In genomic region chr7:89028319-89028718, GRCh38 we compare ENCODE assay signal across 26 cellular contexts.
"Had no signal": no experiment of that assay in that cellular context is flagged by ENCODE, and none has a peak within 500 bp of the region (broad histone marks: within the 10 kb centered on the region; RNA-seq: fewer than 3 reads in every experiment).

No MANE protein-coding gene starts in this region.

- H3K27me3 ChIP-seq: brain microvascular endothelial cell, left lung, upper lobe of left lung had no signal

- H3K9me3 ChIP-seq: left lung, thoracic aorta, upper lobe of left lung had no signal

- H3K4me3 ChIP-seq: left lung, lung, thoracic aorta, upper lobe of left lung had no signal

- ATAC-seq: activated CD4-positive, CD25-positive, alpha-beta regulatory T cell treated with anti-CD3 and anti-CD28 coated beads, Interleukin-2, amount 50 U/mL, for 24 hours; left lung; naive thymus-derived CD4-positive, alpha-beta T cell; sciatic nerve; stimulated activated naive B cell treated with anti-CD40 and anti-IgM and Interleukin-4, amounts not matched to agents 10 μg/mL and 1 μg/mL and 100 μg/mL, for 72 hours had no signal

- H3K27ac ChIP-seq: brain microvascular endothelial cell, left lung, thoracic aorta, upper lobe of left lung, VCaP had no signal

- H3K4me1 ChIP-seq: left lung, upper lobe of left lung had no signal

- H3K36me3 ChIP-seq: brain microvascular endothelial cell, left lung, thoracic aorta, upper lobe of left lung had no signal

- DNase-seq: activated CD4-positive, alpha-beta memory T cell treated with anti-CD3 and anti-CD28 coated beads, Interleukin-2, amount 10 ng/mL, durations not matched to agents 7 days and 5 days; activated CD4-positive, alpha-beta T cell treated with anti-CD3 and anti-CD28 coated beads, Interleukin-2, amount 10 ng/mL, durations not matched to agents 24 days and 14 days; activated effector memory CD4-positive, alpha-beta T cell treated with Interleukin-2 at 50 U/mL for 16 hours; activated naive CD4-positive, alpha-beta T cell treated with anti-CD3 and anti-CD28 coated beads, Interleukin-2, amount 10 ng/mL, durations not matched to agents 7 days and 5 days; activated T-cell treated with anti-CD3 and anti-CD28 coated beads, Interleukin-2, amount 50 U/mL, for 72 hours; amygdala; brain microvascular endothelial cell; central memory CD4-positive, alpha-beta T cell; dermis blood vessel endothelial cell; effector CD8-positive, alpha-beta T cell; erythroblast; foreskin fibroblast; hippocampal formation; kidney glomerular epithelial cell; left lung; naive thymus-derived CD4-positive, alpha-beta T cell; occipital lobe; small intestine; stimulated activated CD4-positive, alpha-beta T cell treated with anti-CD3 and anti-CD28 coated beads, Interleukin-2, amount 100 ng/mL, for 24 hours; stimulated activated naive B cell treated with anti-CD40 and anti-IgM and Interleukin-4, amounts not matched to agents 10 μg/mL and 1 μg/mL and 100 μg/mL, for 72 hours; upper lobe of left lung had no signal
